ENCODE assay signal across 21 cellular contexts in the genomic region with DNA sequence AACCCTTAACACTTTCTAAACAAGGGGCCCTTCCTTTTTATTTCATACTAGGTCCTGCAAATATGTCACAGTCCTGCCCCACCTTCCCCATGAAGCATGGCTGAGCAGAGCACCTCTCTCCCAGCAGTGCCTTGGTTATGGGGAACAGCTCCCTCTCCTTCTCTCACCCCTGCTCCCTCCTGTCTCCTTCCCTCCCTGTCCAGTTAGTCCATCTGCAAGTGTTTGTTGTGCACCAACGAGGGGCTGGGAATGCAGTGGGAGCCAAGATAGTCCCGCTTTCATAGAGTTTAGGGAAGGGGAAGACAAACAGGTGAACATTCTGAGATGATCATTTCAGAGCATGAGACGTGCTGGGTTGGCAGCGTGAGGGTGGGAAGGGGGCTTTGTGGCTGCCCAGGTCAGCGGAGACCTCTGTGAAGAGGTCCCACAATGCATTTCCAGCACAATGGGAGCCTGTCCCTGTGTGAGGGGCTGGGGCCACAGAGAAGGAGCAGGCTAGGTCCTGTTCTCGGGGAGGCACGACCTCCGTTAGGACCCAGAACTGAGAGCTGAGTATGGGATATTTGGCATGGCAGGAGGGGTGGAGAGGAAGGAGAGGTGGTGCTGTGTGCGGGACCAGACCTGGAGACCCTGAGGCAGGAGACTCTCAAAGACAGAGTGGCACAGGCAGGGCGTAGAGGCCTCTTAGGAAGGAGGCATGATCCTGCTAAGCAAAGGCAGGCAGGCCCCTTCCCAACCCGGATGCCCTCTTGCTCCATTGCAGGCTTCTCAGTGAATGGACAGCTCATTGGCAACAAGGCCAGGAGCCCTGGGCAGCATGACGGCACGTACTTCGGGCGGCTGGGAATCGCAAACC. TPM values are rescaled to one million over a fixed set of nuclear protein-coding genes. Genes with fewer than 3 reads are reported as not detected.
A peak's percentile ranks its signal among the peaks of the same experiment; 100 is the strongest.
DNase-seq lines count a peak whose midpoint lies in the region; ATAC-seq and TF ChIP-seq lines count a peak whose summit lies in the region.
"Had no signal": no experiment of that assay in that cellular context is flagged by ENCODE, and none has a peak within 500 bp of the region (broad histone marks: within the 10 kb centered on the region; RNA-seq: fewer than 3 reads in every experiment).

No MANE protein-coding gene starts in this region.

- no peaks in the 10 kb centered on the region for H4K20me1 ChIP-seq in BLaER1 treated with 17β-estradiol and CSF1 and Interleukin-3, amounts not matched to agents 10 nM and 100 nM
- H4K20me1 ChIP-seq in SK-N-SH (ENCODE audit: insufficient read depth): no peaks in the 10 kb centered on the region

- no peak for TF ChIP-seq CTCF in WTC11 (IDR thresholded peaks at IDR 0.05)
- no peak for TF ChIP-seq CTCF in right lobe of liver (IDR thresholded peaks at IDR 0.05)
- TF ChIP-seq CTCF in SK-N-SH (IDR thresholded peaks at IDR 0.05): no peak

- no peak for TF ChIP-seq POLR2A in right lobe of liver (IDR thresholded peaks at IDR 0.05)

- no peak for TF ChIP-seq EP300 in SK-N-SH (IDR thresholded peaks at IDR 0.05; ENCODE audit: borderline replicate concordance in 1 of 2, low read depth in 1 of 2, low read length in 1 of 2)

- H3K4me2 ChIP-seq in BLaER1 treated with 17β-estradiol and CSF1 and Interleukin-3, amounts not matched to agents 10 nM and 100 nM: peak overlapping the region in 8 of 11 experiments; percentile 75 to 98 (median 90); a peak in 14 of 22 replicates
- no peak overlapping the region for H3K4me2 ChIP-seq in SK-N-SH
- H3K4me2 ChIP-seq: A549 had no signal

- CTCF ChIA-PET in WTC11 (lab: Charles Lee) (interaction anchor here (1.9 to 5.4 kb wide), 2 partner anchors 10 to 32 kb away, joined by 9 to 41 read pairs; no protein-coding TSS in a partner anchor), SK-N-SH (lab: Yijun Ruan, JAX) (interaction anchor here (1.5 kb wide), 1 partner anchor 22 kb away, joined by 3 read pairs; no protein-coding TSS in a partner anchor)

- H3K79me2 ChIP-seq in SK-N-SH (ENCODE audit: insufficient read depth): no peaks in the 10 kb centered on the region

- no peak overlapping the region for H3K4me3 Mint-ChIP-seq in WTC11
- H3K4me3 Mint-ChIP-seq: CD4-positive, alpha-beta T cell had no signal

- POLR2A ChIA-PET in WTC11 (lab: Charles Lee): no interaction called here
- POLR2A ChIA-PET in SK-N-SH (lab: Yijun Ruan, JAX): no interaction called here

- intact Hi-C loops in right lobe of liver (cut with DNase I): no loop called here
- intact Hi-C loops in posterior vena cava (cut with DNase I): no loop called here

- no peaks in the 10 kb centered on the region for H3K9me2 ChIP-seq in SK-N-SH

- H3K4me1 ChIP-seq in BLaER1 treated with 17β-estradiol and CSF1 and Interleukin-3, amounts not matched to agents 10 nM and 100 nM: peaks cover 15 to 64% (median 52%) of the 10 kb centered on the region in 10 experiments
- peaks cover 2 to 85% (median 36%) of the 10 kb centered on the region in 4 donors for H3K4me1 ChIP-seq in right lobe of liver
- H3K4me1 ChIP-seq in SK-N-SH (ENCODE audit: control insufficient read depth in 1 of 2, insufficient read depth in 2 of 2, low read depth in 1 of 2, low read length in 1 of 2): peaks cover 0 to 3% of the 10 kb centered on the region in 2 experiments; a peak in 1 of 4 replicates
- H3K4me1 ChIP-seq: A549, BE2C had no signal

- peaks cover 0 to 4% (median 0%) of the 10 kb centered on the region in 11 experiments; a peak in 2 of 22 replicates for H3K27me3 ChIP-seq in BLaER1 treated with 17β-estradiol and CSF1 and Interleukin-3, amounts not matched to agents 10 nM and 100 nM
- H3K27me3 ChIP-seq in right lobe of liver (no peaks in the 10 kb centered on the region), SK-N-SH (ENCODE audit: insufficient read depth) (no peaks in the 10 kb centered on the region)
- H3K27me3 ChIP-seq: BE2C had no signal

- WGBS in right lobe of liver (ENCODE audit: insufficient coverage, low coverage, low lambda C conversion rate, missing lambda C conversion rate): 51% methylated on average over 7 of the region's 16 CpGs
- 75% methylated on average over 10 of the region's 16 CpGs for WGBS in SK-N-SH (ENCODE audit: low lambda C conversion rate)

- no peaks in the 10 kb centered on the region for H3F3A ChIP-seq in SK-N-SH (replicated peaks; ENCODE audit: insufficient read depth)

- no peaks in the 10 kb centered on the region for H3K36me3 Mint-ChIP-seq in WTC11

- H3K4me1 Mint-ChIP-seq in WTC11: no peaks in the 10 kb centered on the region

- no peaks in the 10 kb centered on the region for H3K27me3 Mint-ChIP-seq in WTC11 (ENCODE audit: low read depth)
- H3K27me3 Mint-ChIP-seq: CD4-positive, alpha-beta T cell had no signal

- no peak overlapping the region for H2AFZ ChIP-seq in SK-N-SH (ENCODE audit: low read depth)
- H2AFZ ChIP-seq: GM23248 had no signal

- H3K36me3 ChIP-seq in BLaER1 treated with 17β-estradiol and CSF1 and Interleukin-3, amounts not matched to agents 10 nM and 100 nM: no peaks in the 10 kb centered on the region
- peaks cover 0 to 44% (median 19%) of the 10 kb centered on the region in 4 donors for H3K36me3 ChIP-seq in right lobe of liver
- H3K36me3 ChIP-seq in SK-N-SH (replicated peaks in 1 of 2; ENCODE audit: control insufficient read depth in 1 of 2, insufficient read depth in 2 of 2, low read length in 1 of 2): no peaks in the 10 kb centered on the region
- H3K36me3 ChIP-seq: BE2C had no signal

- H3K9me3 ChIP-seq in BLaER1 treated with 17β-estradiol and CSF1 and Interleukin-3, amounts not matched to agents 10 nM and 100 nM (replicated peaks in 1 of 11): no peaks in the 10 kb centered on the region
- no peaks in the 10 kb centered on the region for H3K9me3 ChIP-seq in right lobe of liver
- no peaks in the 10 kb centered on the region for H3K9me3 ChIP-seq in SK-N-SH
- H3K9me3 ChIP-seq: A549, BE2C had no signal

- H3K27ac ChIP-seq in BLaER1 treated with 17β-estradiol and CSF1 and Interleukin-3, amounts not matched to agents 10 nM and 100 nM: peak overlapping the region in 1 of 11 experiments; percentile 28; a peak in 2 of 22 replicates
- H3K27ac ChIP-seq in right lobe of liver: peak overlapping the region in 1 of 3 donors; percentile 70
- H3K27ac ChIP-seq in SK-N-SH (ENCODE audit: low read depth in 2 of 2, low read length in 1 of 2): no peak overlapping the region
- H3K27ac ChIP-seq: A549, GM23248 had no signal

- H3K27ac Mint-ChIP-seq in WTC11: 0 out of 2 replicates have a peak overlapping the region, but pooled peaks have one; percentile 49
- H3K27ac Mint-ChIP-seq: CD4-positive, alpha-beta T cell had no signal

- no peak overlapping the region for H3K4me3 ChIP-seq in BLaER1 treated with 17β-estradiol and CSF1 and Interleukin-3, amounts not matched to agents 10 nM and 100 nM
- H3K4me3 ChIP-seq in right lobe of liver: no peak overlapping the region
- H3K4me3 ChIP-seq in SK-N-SH (ENCODE audit: low read depth in 2 of 2, low read length in 1 of 2): no peak overlapping the region
- H3K4me3 ChIP-seq: A549, GM23248 had no signal

- ATAC-seq in WTC11 (no peak), right lobe of liver (no peak)
- ATAC-seq: A549 had no signal

- no peak for DNase-seq in WTC11 (ENCODE audit: low spot score)
- peak in 2 of 3 donors; percentile 24 to 56 for DNase-seq in right lobe of liver
- DNase-seq in posterior vena cava (ENCODE audit: low spot score): peak; percentile 12
- DNase-seq in SK-N-SH: no peak
- no peak for DNase-seq in activated CD4-positive, alpha-beta T cell treated with anti-CD3 and anti-CD28 coated beads for 48 hours
- no peak for DNase-seq in NOMO-1 treated with dmso at 0.1 percent for 144 hours (lab: John Stamatoyannopoulos, UW; ENCODE audit: unreplicated experiment)
- DNase-seq: BE2C; CD4-positive, alpha-beta T cell; COR-L47; DMS79; GM23248; Karpas-422; MV-4-11; NCI-H1105 treated with DMSO at 0.1 percent for 48 hours; NCI-H2029 treated with DMSO at 0.1 percent for 48 hours; NCI-H226; NCI-H510A treated with DMSO at 0.1 percent for 48 hours; NCI-H748 treated with DMSO at 0.1 percent for 48 hours had no signal

- H3K9ac ChIP-seq in BLaER1 treated with 17β-estradiol and CSF1 and Interleukin-3, amounts not matched to agents 10 nM and 100 nM: peak overlapping the region in 2 of 11 experiments; percentile 29 to 30; a peak in 1 of 22 replicates
- no peak overlapping the region for H3K9ac ChIP-seq in SK-N-SH
- H3K9ac ChIP-seq: GM23248 had no signal

- no peaks in the 10 kb centered on the region for H3K9me3 Mint-ChIP-seq in WTC11
- H3K9me3 Mint-ChIP-seq: CD4-positive, alpha-beta T cell had no signal

- TF ChIP-seq RAD21 in SK-N-SH (IDR thresholded peaks at IDR 0.05; ENCODE audit: low read length): no peak

TF ChIP-seq in SK-N-SH, 30 proteins besides CTCF, POLR2A, EP300 and RAD21 (continues in another document):
- no peak for TF ChIP-seq NRF1 (IDR thresholded peaks at IDR 0.05; ENCODE audit: low read depth, low read length)

RNA-seq across cellular contexts. Expression of gene ITIH3, which starts 5.5 kb away (rescaled TPM):
- total RNA-seq in WTC11 (2021): 0.23 to 0.37 TPM (median 0.25 TPM) in 3 replicates
- total RNA-seq in right lobe of liver: 1,000 to 10,000 TPM in 3 of 6 experiments, 100 to 1,000 TPM in 3; 742 to 1,822 (median 982) TPM
- 10 to 100 TPM; 14.8 to 16.1 TPM for total RNA-seq in posterior vena cava
- polyA plus RNA-seq in SK-N-SH (2012; rRNA removed): 4.3 and 5.3 TPM in 2 replicates
- 2.2 and 2.5 TPM in 2 replicates for polyA plus RNA-seq in SK-N-SH (2012; cell fraction: cytosol; rRNA removed)
- polyA plus RNA-seq in SK-N-SH (2012; cell fraction: nucleus; rRNA removed): 11.0 and 11.8 TPM in 2 replicates
- total RNA-seq: CD4-positive, alpha-beta T cell; GM23248; M059J had no signal
- polyA plus RNA-seq: GM23248 had no signal

RNA-seq across cellular contexts. Expression of gene ITIH1, which starts 11.7 kb away (rescaled TPM):
- total RNA-seq in WTC11 (2021) (0.26 to 0.69 TPM (median 0.50 TPM) in 3 replicates), right lobe of liver (1,000 to 10,000 TPM in 4 of 6 experiments, 100 to 1,000 TPM in 2; 376 to 1,846 (median 1,201) TPM), posterior vena cava (1 to 10 TPM; 1.3 to 2.6 TPM)
- polyA plus RNA-seq in SK-N-SH (2012; rRNA removed): not detected in 2 replicates
- polyA plus RNA-seq in SK-N-SH (2012; cell fraction: cytosol; rRNA removed): not detected in 2 replicates
- polyA plus RNA-seq in SK-N-SH (2012; cell fraction: nucleus; rRNA removed): not detected in 2 replicates
- total RNA-seq: CD4-positive, alpha-beta T cell; GM23248; M059J had no signal
- polyA plus RNA-seq: A549, GM23248 had no signal

RNA-seq across cellular contexts. Expression of gene NEK4, which starts 18.4 kb away (rescaled TPM):
- total RNA-seq in WTC11 (2021) (30.3 to 31.4 TPM (median 31.2 TPM) in 3 replicates), right lobe of liver (10 to 100 TPM in 5 of 6 experiments, 1 to 10 TPM in 1; 7.3 to 18.9 (median 14.8) TPM), posterior vena cava (10 to 100 TPM; 17.3 to 21.5 TPM)
- polyA plus RNA-seq in SK-N-SH (2012; rRNA removed): 8.8 and 9.3 TPM in 2 replicates
- 8.5 and 10.0 TPM in 2 replicates for polyA plus RNA-seq in SK-N-SH (2012; cell fraction: cytosol; rRNA removed)
- 10.4 and 15.5 TPM in 2 replicates for polyA plus RNA-seq in SK-N-SH (2012; cell fraction: nucleus; rRNA removed)

RNA-seq across cellular contexts. Expression of gene ITIH4, which starts 41.4 kb away (rescaled TPM):
- total RNA-seq in WTC11 (2021) (2.4 to 6.2 TPM (median 3.9 TPM) in 3 replicates), right lobe of liver (1,000 to 10,000 TPM; 1,573 to 4,137 (median 3,531) TPM), posterior vena cava (10 to 100 TPM; 19.1 to 28.8 TPM)
- polyA plus RNA-seq in SK-N-SH (2012; rRNA removed): 1.1 and 2.0 TPM in 2 replicates
- 0.27 and 0.41 TPM in 2 replicates for polyA plus RNA-seq in SK-N-SH (2012; cell fraction: cytosol; rRNA removed)
- 18.1 and 28.7 TPM in 2 replicates for polyA plus RNA-seq in SK-N-SH (2012; cell fraction: nucleus; rRNA removed)
- polyA plus RNA-seq: GM23248 had no signal

RNA-seq across cellular contexts. Expression of gene MUSTN1, which starts 45.7 kb away (rescaled TPM):
- 2.7 to 4.2 TPM (median 3.3 TPM) in 3 replicates for total RNA-seq in WTC11 (2021)
- 1 to 10 TPM in 3 of 6 experiments, under 1 TPM in 1, not detected in 2; 0.59 to 9.9 (median 5.7) TPM for total RNA-seq in right lobe of liver
- total RNA-seq in posterior vena cava: 100 to 1,000 TPM in 1 of 2 donors, 10 to 100 TPM in 1; 78.5 to 105 TPM
- 0.42 and 0.54 TPM in 2 replicates for polyA plus RNA-seq in SK-N-SH (2012; rRNA removed)
- polyA plus RNA-seq in SK-N-SH (2012; cell fraction: cytosol; rRNA removed): not detected in 2 replicates
- 6.0 and 13.8 TPM in 2 replicates for polyA plus RNA-seq in SK-N-SH (2012; cell fraction: nucleus; rRNA removed)
- total RNA-seq: GM23248 had no signal
- polyA plus RNA-seq: A549, GM23248 had no signal

Comparison
In these comparisons a context has a peak if more than half of its experiments do, and no peak if none do; other contexts are left out.
1. DNase-seq: peak in right lobe of liver (2 of 3) and posterior vena cava (single experiment); none in WTC11 (single experiment), SK-N-SH (single experiment), activated CD4-positive, alpha-beta T cell treated with anti-CD3 and anti-CD28 coated beads for 48 hours (single experiment) and NOMO-1 treated with dmso at 0.1 percent for 144 hours (single experiment).
2. RNA of gene ITIH3, which starts 5.5 kb away (total RNA-seq): 742 to 1,822 TPM in right lobe of liver; 14.8 to 16.1 TPM in posterior vena cava and 0.23 to 0.37 TPM in WTC11; every median in the first group is over 10 times any median in the second.
3. RNA of gene ITIH1, which starts 11.7 kb away (total RNA-seq): 376 to 1,846 TPM in right lobe of liver; 1.3 to 2.6 TPM in posterior vena cava and 0.26 to 0.69 TPM in WTC11; every median in the first group is over 100 times any median in the second.